ENCODE assay signal across 8 cellular contexts in the genomic region with DNA sequence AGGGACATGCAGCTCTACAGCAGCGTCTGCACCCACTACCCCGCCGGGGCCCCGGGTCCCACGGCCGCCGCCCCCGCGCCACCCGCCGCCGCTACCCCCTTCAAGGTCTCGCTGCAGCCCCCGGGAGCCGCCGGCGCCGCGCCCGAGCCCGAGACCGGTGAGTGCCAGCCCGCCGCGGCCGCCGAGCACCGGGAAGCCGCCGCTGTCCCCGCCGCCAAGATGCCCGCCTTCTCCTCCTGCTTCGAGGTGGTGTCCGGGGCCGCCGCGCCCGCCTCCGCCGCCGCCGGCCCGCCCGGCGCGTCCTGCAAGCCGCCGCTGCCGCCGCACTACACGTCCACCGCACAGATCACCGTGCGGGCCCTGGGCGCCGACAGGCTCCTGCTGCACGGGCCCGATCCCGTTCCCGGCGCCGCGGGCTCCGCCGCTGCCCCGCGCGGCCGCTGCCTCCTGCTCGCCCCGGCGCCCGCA. TPM values are rescaled to one million over a fixed set of nuclear protein-coding genes. Genes with fewer than 3 reads are reported as not detected.
DNase-seq lines count a peak whose midpoint lies in the region; ATAC-seq lines count a peak whose summit lies in the region.

No MANE protein-coding gene starts in this region.

- peak overlapping the region; percentile 26 for H3K4me3 Mint-ChIP-seq in activated T-helper 2 cell treated with anti-CD3 and anti-CD28 coated beads, Interferon-gamma antibody, Interleukin-2, Interleukin-4, amounts not matched to agents 10 μg/mL and 5 μg/mL and 100 μg/mL, durations not matched to agents 14 hours and 24 hours and 36 hours (ENCODE audit: low read depth)
- peak overlapping the region in 1 of 2 donors; percentile 97 for H3K4me3 Mint-ChIP-seq in stimulated activated naive B cell treated with anti-CD40 and anti-IgM and Interleukin-4, amounts not matched to agents 10 μg/mL and 1 μg/mL and 100 μg/mL, for 72 hours

- H3K36me3 Mint-ChIP-seq in activated T-helper 2 cell treated with anti-CD3 and anti-CD28 coated beads, Interferon-gamma antibody, Interleukin-2, Interleukin-4, amounts not matched to agents 10 μg/mL and 5 μg/mL and 100 μg/mL, durations not matched to agents 14 hours and 24 hours and 36 hours (ENCODE audit: low read depth): peaks cover 33% of the 10 kb centered on the region
- H3K36me3 Mint-ChIP-seq in stimulated activated naive B cell treated with anti-CD40 and anti-IgM and Interleukin-4, amounts not matched to agents 10 μg/mL and 1 μg/mL and 100 μg/mL, for 72 hours: peaks cover 31 to 37% of the 10 kb centered on the region in 2 donors

- H3K27me3 Mint-ChIP-seq in activated T-helper 2 cell treated with anti-CD3 and anti-CD28 coated beads, Interferon-gamma antibody, Interleukin-2, Interleukin-4, amounts not matched to agents 10 μg/mL and 5 μg/mL and 100 μg/mL, durations not matched to agents 14 hours and 24 hours and 36 hours (ENCODE audit: low read depth): peaks cover 3% of the 10 kb centered on the region
- no peaks in the 10 kb centered on the region for H3K27me3 Mint-ChIP-seq in stimulated activated naive B cell treated with anti-CD40 and anti-IgM and Interleukin-4, amounts not matched to agents 10 μg/mL and 1 μg/mL and 100 μg/mL, for 72 hours

- DNase-seq in Ammon's horn (ENCODE audit: low spot score) (peak; percentile 29), middle frontal gyrus (ENCODE audit: extremely low spot score, low spot score) (no peak)
- DNase-seq in activated T-helper 2 cell treated with anti-CD3 and anti-CD28 coated beads, Interferon-gamma antibody, Interleukin-2, Interleukin-4, amounts not matched to agents 10 μg/mL and 5 μg/mL and 100 μg/mL, durations not matched to agents 14 hours and 24 hours and 36 hours (ENCODE audit: low spot score): no peak
- DNase-seq in stimulated activated naive B cell treated with anti-CD40 and anti-IgM and Interleukin-4, amounts not matched to agents 10 μg/mL and 1 μg/mL and 100 μg/mL, for 72 hours: no peak

- peaks cover 14% of the 10 kb centered on the region for H3K27me3 ChIP-seq in iPS-15b (ENCODE audit: control insufficient read depth, insufficient read depth, low read length)

- peak; percentile 5 for ATAC-seq in GM19025 (IDR thresholded peaks at IDR 0.05; ENCODE audit: low read depth, unreplicated experiment)
- ATAC-seq in HG03280 (IDR thresholded peaks at IDR 0.05; ENCODE audit: unreplicated experiment): peak; percentile 11
- ATAC-seq in stimulated activated naive B cell treated with anti-CD40 and anti-IgM and Interleukin-4, amounts not matched to agents 10 μg/mL and 1 μg/mL and 100 μg/mL, for 72 hours (replicated peaks): peak; percentile 0 to 1
- no peak for ATAC-seq in GM19023 (IDR thresholded peaks at IDR 0.05; ENCODE audit: unreplicated experiment)

- H3K4me1 Mint-ChIP-seq in activated T-helper 2 cell treated with anti-CD3 and anti-CD28 coated beads, Interferon-gamma antibody, Interleukin-2, Interleukin-4, amounts not matched to agents 10 μg/mL and 5 μg/mL and 100 μg/mL, durations not matched to agents 14 hours and 24 hours and 36 hours (ENCODE audit: low read depth): peaks cover 35% of the 10 kb centered on the region
- H3K4me1 Mint-ChIP-seq in stimulated activated naive B cell treated with anti-CD40 and anti-IgM and Interleukin-4, amounts not matched to agents 10 μg/mL and 1 μg/mL and 100 μg/mL, for 72 hours: peaks cover 3 to 38% of the 10 kb centered on the region in 2 donors

- no peaks in the 10 kb centered on the region for H3K36me3 ChIP-seq in iPS-15b (ENCODE audit: control insufficient read depth, insufficient read depth, low read length)

- H3K9me3 Mint-ChIP-seq in activated T-helper 2 cell treated with anti-CD3 and anti-CD28 coated beads, Interferon-gamma antibody, Interleukin-2, Interleukin-4, amounts not matched to agents 10 μg/mL and 5 μg/mL and 100 μg/mL, durations not matched to agents 14 hours and 24 hours and 36 hours: no peaks in the 10 kb centered on the region
- H3K9me3 Mint-ChIP-seq in stimulated activated naive B cell treated with anti-CD40 and anti-IgM and Interleukin-4, amounts not matched to agents 10 μg/mL and 1 μg/mL and 100 μg/mL, for 72 hours: peaks cover 0 to 4% of the 10 kb centered on the region in 2 donors

- peak overlapping the region; percentile 79 for H3K4me3 ChIP-seq in iPS-15b (ENCODE audit: low read depth, low read length)

- H3K9ac ChIP-seq in iPS-15b (ENCODE audit: low read depth, low read length): no peak overlapping the region

- H3K27ac Mint-ChIP-seq in activated T-helper 2 cell treated with anti-CD3 and anti-CD28 coated beads, Interferon-gamma antibody, Interleukin-2, Interleukin-4, amounts not matched to agents 10 μg/mL and 5 μg/mL and 100 μg/mL, durations not matched to agents 14 hours and 24 hours and 36 hours: no peak overlapping the region
- peak overlapping the region; percentile 37 for H3K27ac Mint-ChIP-seq in stimulated activated naive B cell treated with anti-CD40 and anti-IgM and Interleukin-4, amounts not matched to agents 10 μg/mL and 1 μg/mL and 100 μg/mL, for 72 hours

- no peaks in the 10 kb centered on the region for H3K9me3 ChIP-seq in iPS-15b (ENCODE audit: control insufficient read depth, insufficient read depth, low read length)

- intact Hi-C loops in activated T-helper 2 cell treated with anti-CD3 and anti-CD28 coated beads, Interferon-gamma antibody, Interleukin-2, Interleukin-4, amounts not matched to agents 10 μg/mL and 5 μg/mL and 100 μg/mL, durations not matched to agents 14 hours and 24 hours and 36 hours (cut with micrococcal nuclease): loop anchor here (2.0 kb wide), 1 partner anchor 75 kb away; no protein-coding TSS in a partner anchor

- no peaks in the 10 kb centered on the region for H3K4me1 ChIP-seq in iPS-15b (ENCODE audit: control insufficient read depth, insufficient read depth, low read length)

RNA-seq across cellular contexts. Expression of a gene that starts 0.6 kb away (rescaled TPM):
- total RNA-seq in activated T-helper 2 cell treated with anti-CD3 and anti-CD28 coated beads, Interferon-gamma antibody, Interleukin-2, Interleukin-4, amounts not matched to agents 10 μg/mL and 5 μg/mL and 100 μg/mL, durations not matched to agents 14 hours and 24 hours and 36 hours: 9.7 and 10.2 TPM in 2 replicates
